ENCODE assay signal across 23 cellular contexts in genomic region chr4:113080624-113081023, GRCh38.
"Had no signal": no experiment of that assay in that cellular context is flagged by ENCODE, and none has a peak within 500 bp of the region (broad histone marks: within the 10 kb centered on the region; RNA-seq: fewer than 3 reads in every experiment).

No MANE protein-coding gene starts in this region.

- H3K9me3 Mint-ChIP-seq: activated CD4-positive, alpha-beta memory T cell treated with anti-CD3 and anti-CD28 coated beads, Interleukin-2, amount 10 ng/mL, durations not matched to agents 7 days and 5 days; activated CD4-positive, alpha-beta T cell treated with anti-CD3 and anti-CD28 coated beads, Interleukin-2, amount 10 ng/mL, durations not matched to agents 7 days and 5 days; activated naive CD4-positive, alpha-beta T cell treated with anti-CD3 and anti-CD28 coated beads, Interleukin-2, amount 10 ng/mL, durations not matched to agents 7 days and 5 days; activated naive CD8-positive, alpha-beta T cell treated with anti-CD3 and anti-CD28 coated beads for 36 hours; activated T-cell treated with anti-CD3 and anti-CD28 coated beads, Interleukin-2, amount 50 U/mL, for 72 hours; activated T-helper 2 cell treated with anti-CD3 and anti-CD28 coated beads, Interferon-gamma antibody, Interleukin-2, Interleukin-4, amounts not matched to agents 10 μg/mL and 5 μg/mL and 100 μg/mL, durations not matched to agents 14 hours and 24 hours and 36 hours had no signal

- H3K4me1 Mint-ChIP-seq: activated CD4-positive, alpha-beta memory T cell treated with anti-CD3 and anti-CD28 coated beads, Interleukin-2, amount 10 ng/mL, durations not matched to agents 7 days and 5 days; activated CD4-positive, alpha-beta T cell treated with anti-CD3 and anti-CD28 coated beads, Interleukin-2, amount 10 ng/mL, durations not matched to agents 7 days and 5 days; activated naive CD4-positive, alpha-beta T cell treated with anti-CD3 and anti-CD28 coated beads, Interleukin-2, amount 10 ng/mL, durations not matched to agents 7 days and 5 days; activated naive CD8-positive, alpha-beta T cell treated with anti-CD3 and anti-CD28 coated beads for 36 hours had no signal

- H3K27me3 Mint-ChIP-seq: activated CD4-positive, alpha-beta memory T cell treated with anti-CD3 and anti-CD28 coated beads, Interleukin-2, amount 10 ng/mL, durations not matched to agents 7 days and 5 days; activated naive CD4-positive, alpha-beta T cell treated with anti-CD3 and anti-CD28 coated beads, Interleukin-2, amount 10 ng/mL, durations not matched to agents 7 days and 5 days had no signal

- ATAC-seq: activated T-cell treated with anti-CD3 and anti-CD28 coated beads, Interleukin-2, amount 50 U/mL, for 72 hours had no signal

- H3K4me1 ChIP-seq: Peyer's patch, SJCRH30 had no signal

- H3K27me3 ChIP-seq: MG63, Peyer's patch, SJCRH30 had no signal

- H3K9me3 ChIP-seq: MG63, Peyer's patch, SJCRH30, SK-N-SH had no signal

- H3K4me3 ChIP-seq: MG63, Peyer's patch, SJCRH30 had no signal

- H3K27ac ChIP-seq: Peyer's patch, RWPE1, SJCRH30, VCaP had no signal

- H3K36me3 Mint-ChIP-seq: activated naive CD4-positive, alpha-beta T cell treated with anti-CD3 and anti-CD28 coated beads, Interleukin-2, amount 10 ng/mL, durations not matched to agents 7 days and 5 days; activated naive CD8-positive, alpha-beta T cell treated with anti-CD3 and anti-CD28 coated beads for 36 hours had no signal

- H3K36me3 ChIP-seq: MG63, Peyer's patch, SJCRH30 had no signal

- DNase-seq: activated CD4-positive, alpha-beta memory T cell treated with anti-CD3 and anti-CD28 coated beads, Interleukin-2, amount 10 ng/mL, durations not matched to agents 7 days and 5 days; activated CD4-positive, alpha-beta T cell treated with anti-CD3 and anti-CD28 coated beads, Interleukin-2, amount 10 ng/mL, durations not matched to agents 7 days and 5 days; activated CD4-positive, CD25-positive, alpha-beta regulatory T cell; activated gamma-delta T cell treated with Interleukin-2 at 50 U/mL for 16 hours; activated naive CD4-positive, alpha-beta T cell treated with anti-CD3 and anti-CD28 coated beads, Interleukin-2, amount 10 ng/mL, durations not matched to agents 7 days and 5 days; activated naive CD8-positive, alpha-beta T cell treated with anti-CD3 and anti-CD28 coated beads for 36 hours; activated T-cell treated with anti-CD3 and anti-CD28 coated beads for 4 hours; activated T-cell treated with anti-CD3 and anti-CD28 coated beads, Interleukin-2, amount 50 U/mL, for 72 hours; central memory CD4-positive, alpha-beta T cell; MG63; NCI-H1105; NCI-H1436; NCI-H1694 treated with DMSO at 0.1 percent for 48 hours; NCI-H2029 treated with DMSO at 0.1 percent for 48 hours; NCI-H446; Peyer's patch; Right ventricle myocardium superior; SJCRH30; SK-N-SH; T-helper 1 cell had no signal

- H3K4me3 Mint-ChIP-seq: activated CD4-positive, alpha-beta memory T cell treated with anti-CD3 and anti-CD28 coated beads, Interleukin-2, amount 10 ng/mL, durations not matched to agents 7 days and 5 days; activated CD4-positive, alpha-beta T cell treated with anti-CD3 and anti-CD28 coated beads, Interleukin-2, amount 10 ng/mL, durations not matched to agents 7 days and 5 days; activated naive CD4-positive, alpha-beta T cell treated with anti-CD3 and anti-CD28 coated beads, Interleukin-2, amount 10 ng/mL, durations not matched to agents 7 days and 5 days; activated naive CD8-positive, alpha-beta T cell treated with anti-CD3 and anti-CD28 coated beads for 36 hours; activated T-cell treated with anti-CD3 and anti-CD28 coated beads, Interleukin-2, amount 50 U/mL, for 72 hours had no signal

- H3K27ac Mint-ChIP-seq: activated CD4-positive, alpha-beta memory T cell treated with anti-CD3 and anti-CD28 coated beads, Interleukin-2, amount 10 ng/mL, durations not matched to agents 7 days and 5 days; activated CD4-positive, alpha-beta T cell treated with anti-CD3 and anti-CD28 coated beads, Interleukin-2, amount 10 ng/mL, durations not matched to agents 7 days and 5 days; activated naive CD4-positive, alpha-beta T cell treated with anti-CD3 and anti-CD28 coated beads, Interleukin-2, amount 10 ng/mL, durations not matched to agents 7 days and 5 days; activated naive CD8-positive, alpha-beta T cell treated with anti-CD3 and anti-CD28 coated beads for 36 hours; activated T-cell treated with anti-CD3 and anti-CD28 coated beads, Interleukin-2, amount 50 U/mL, for 72 hours; activated T-helper 2 cell treated with anti-CD3 and anti-CD28 coated beads, Interferon-gamma antibody, Interleukin-2, Interleukin-4, amounts not matched to agents 10 μg/mL and 5 μg/mL and 100 μg/mL, durations not matched to agents 14 hours and 24 hours and 36 hours had no signal

- H3K9me2 ChIP-seq: SK-N-SH had no signal

- H3K9ac ChIP-seq: SK-N-SH had no signal

- H3K4me2 ChIP-seq: SK-N-SH had no signal
